ENCODE assay signal across 8 cellular contexts in genomic region chr19:10760268-10760944, GRCh38. TPM values are rescaled to one million over a fixed set of nuclear protein-coding genes. Genes with fewer than 3 reads are reported as not detected.
DNase-seq lines count a peak whose midpoint lies in the region; ATAC-seq, FAIRE-seq and TF ChIP-seq lines count a peak whose summit lies in the region.

No MANE protein-coding gene starts in this region.

- TF ChIP-seq CTCF in Panc1 (IDR thresholded peaks at IDR 0.05) (no peak), K562 (IDR thresholded peaks at IDR 0.05 in 2 of 3, conservative IDR thresholded peaks at IDR 0.05 in 1 of 3; ENCODE audit: insufficient read depth in 2 of 3, low read depth in 1 of 3, low read length in 3 of 3) (no peak)

- no peak overlapping the region for H3K4me2 ChIP-seq in K562 (ENCODE audit: insufficient read depth, low read length)

- H3K9me3 ChIP-seq in Panc1 (ENCODE audit: control insufficient read depth, insufficient read depth, low read depth, low read length) (no peaks in the 10 kb centered on the region), K562 (replicated peaks; ENCODE audit: control insufficient read depth, insufficient read depth, low read depth, low read length) (no peaks in the 10 kb centered on the region)

- no peaks in the 10 kb centered on the region for H3K36me3 ChIP-seq in Panc1 (ENCODE audit: control insufficient read depth, insufficient read depth, low read length)
- H3K36me3 ChIP-seq in K562 (ENCODE audit: control insufficient read depth, insufficient read depth, low read length): peaks cover 52% of the 10 kb centered on the region

- TF ChIP-seq RAD21 in K562 (CRISPR knock-in tag; conservative IDR thresholded peaks at IDR 0.05 in 1 of 2, IDR thresholded peaks at IDR 0.05 in 1 of 2): 0 out of 4 replicates have a peak, but pooled peaks of 1 of the 2 experiments have one; percentile 10

- peaks cover 12% of the 10 kb centered on the region for H3K9me1 ChIP-seq in K562 (ENCODE audit: control insufficient read depth, insufficient read depth, low read length)

- ATAC-seq in GM19467 (IDR thresholded peaks at IDR 0.05; ENCODE audit: unreplicated experiment) (peak; percentile 9), Panc1 (peak; percentile 72), K562 (peak; percentile 40)

- in situ Hi-C loops in ACHN (cut with HindIII; ENCODE audit: low pct_ligation_motif_present, low pct_unique_long_range_greater_than_20kb, low sequenced_read_pairs): no loop called here
- in situ Hi-C loops in Panc1 (cut with HindIII; ENCODE audit: low pct_unique_long_range_greater_than_20kb, low sequenced_read_pairs): no loop called here
- in situ Hi-C loops in K562 (cut with MboI): no loop called here

- POLR2A ChIA-PET in Panc1 (lab: Charles Lee): no interaction called here
- POLR2A ChIA-PET in K562 (lab: Yijun Ruan, JAX): no interaction called here

- WGBS in K562 (ENCODE audit: insufficient coverage, low coverage, missing lambda C conversion rate): 43% methylated on average over 14 of the region's 17 CpGs

- H3K79me2 ChIP-seq in K562 (ENCODE audit: control insufficient read depth, insufficient read depth, low read length): peaks cover 76% of the 10 kb centered on the region

- H3K4me3 ChIP-seq in Panc1 (ENCODE audit: low read depth in 2 of 2, low read length in 2 of 2): no peak overlapping the region
- no peak overlapping the region for H3K4me3 ChIP-seq in K562

- H3K27me3 ChIP-seq in Panc1 (ENCODE audit: control insufficient read depth, insufficient read depth, low read length) (no peaks in the 10 kb centered on the region), K562 (ENCODE audit: control insufficient read depth in 2 of 2, insufficient read depth in 2 of 2, low read length in 2 of 2) (no peaks in the 10 kb centered on the region)

- CTCF ChIA-PET in Panc1 (lab: Charles Lee) (no interaction called here), K562 (lab: Yijun Ruan, JAX; ENCODE audit: low intra/inter-chr PET ratio) (no interaction called here)

- H3K9ac ChIP-seq in K562 (ENCODE audit: insufficient read depth in 1 of 2, low read depth in 2 of 2, low read length in 2 of 2): no peak overlapping the region

- TF ChIP-seq EP300 in K562 (IDR thresholded peaks at IDR 0.05; ENCODE audit: low read length): no peak

- peaks cover 15% of the 10 kb centered on the region for H3K4me1 ChIP-seq in Panc1 (ENCODE audit: control insufficient read depth, insufficient read depth, low read length)
- H3K4me1 ChIP-seq in K562 (replicated peaks in 1 of 2; ENCODE audit: control insufficient read depth in 2 of 2, insufficient read depth in 2 of 2, low read length in 2 of 2): peaks cover 8 to 42% of the 10 kb centered on the region in 2 experiments; a peak in 4 of 5 replicates

- H2AFZ ChIP-seq in K562 (ENCODE audit: low read depth, low read length): no peak overlapping the region

- intact Hi-C loops in Panc1 (cut with micrococcal nuclease; ENCODE audit: unreplicated experiment): no loop called here
- intact Hi-C loops in K562 (cut with micrococcal nuclease): no loop called here

- no peak for TF ChIP-seq POLR2A in K562 (conservative IDR thresholded peaks at IDR 0.05)

- BruUV-seq in Panc1 (replicated peaks; lab: Mats Ljungman, UMichigan): no TSS peak
- BruUV-seq in K562 (replicated peaks; lab: Mats Ljungman, UMichigan): no TSS peak

- FAIRE-seq in K562 (lab: Jason Lieb, UNC): no peak

- DNase-seq in ACHN (peak; percentile 77), Panc1 (ENCODE audit: low read depth, low spot score) (no peak), K562 (ENCODE audit: extremely low read depth in 1 of 4, low spot score in 3 of 4) (peak in 1 of 4 experiments; percentile 57), medulla oblongata (ENCODE audit: extremely low spot score) (no peak), NCI-H1105 treated with DMSO at 0.1 percent for 48 hours (lab: John Stamatoyannopoulos, UW) (no peak), NCI-H2029 (lab: John Stamatoyannopoulos, UW) (no peak)
- peak; percentile 57 for DNase-seq in stimulated activated CD4-positive, alpha-beta T cell treated with anti-CD3 and anti-CD28 coated beads, Interleukin-15, amount 100 ng/mL, for 24 hours

- H4K20me1 ChIP-seq in K562 (replicated peaks; ENCODE audit: control insufficient read depth, insufficient read depth, low read length): peaks cover 9% of the 10 kb centered on the region; the same call in 1 of the 2 replicates

- no peak overlapping the region for H3K27ac ChIP-seq in Panc1 (ENCODE audit: low read length)
- H3K27ac ChIP-seq in K562 (ENCODE audit: extremely low read depth, low read depth, low read length): no peak overlapping the region; the same call in 2 of the 3 replicates

TF ChIP-seq in K562, 482 proteins besides CTCF, POLR2A, EP300 and RAD21 (continues in another document):
- TF ChIP-seq KAT8 (IDR thresholded peaks at IDR 0.05; ENCODE audit: low read depth) (no peak), SMARCA5 (IDR thresholded peaks at IDR 0.05) (no peak), BCLAF1 (IDR thresholded peaks at IDR 0.05; ENCODE audit: borderline replicate concordance in 1 of 2, control insufficient read depth in 1 of 2, low read depth in 2 of 2, low read length in 1 of 2) (no peak)

RNA-seq across cellular contexts. Expression of gene DNM2, which starts 42.5 kb away (rescaled TPM):
- total RNA-seq in Panc1 (2021; ENCODE audit: unreplicated experiment) (125 TPM), K562 (2014; rRNA removed) (77.1 and 94.4 TPM in 2 replicates), K562 (2014; rRNA removed; fragmentation: Illumina TruSeq; extraction: Trizol) (53.2 and 53.5 TPM in 2 replicates), K562 (2015; rRNA removed; fragmentation: Illumina TruSeq; extraction: Trizol) (66.6 and 67.2 TPM in 2 replicates), K562 (2021) (153 and 161 TPM in 2 replicates)
- 163 TPM for polyA plus RNA-seq in Panc1 (2012; ENCODE audit: insufficient read length)
- 612 and 1,251 TPM in 2 replicates for total RNA-seq in K562 (2011; cell fraction: chromatin; rRNA removed; ENCODE audit: low replicate concordance)
- 540 and 557 TPM in 2 replicates for total RNA-seq in K562 (2011; cell fraction: nucleolus; rRNA removed)
- 513 and 610 TPM in 2 replicates for total RNA-seq in K562 (2011; cell fraction: nucleoplasm; rRNA removed)
- polyA plus RNA-seq in K562 (2011; rRNA removed) (72.6 and 122 TPM in 2 replicates), K562 (2014; fragmentation: Illumina TruSeq; extraction: Trizol) (93.5 and 112 TPM in 2 replicates), K562 (2014; fragmentation: Nextera tagmentation; extraction: Ambion mirVana) (1 to 10 TPM; 2.2 to 2.4 TPM), K562 (2014; rRNA removed) (88.8 and 104 TPM in 2 replicates)
- 66.0 and 77.5 TPM in 2 replicates for polyA plus RNA-seq in K562 (2011; cell fraction: cytosol; rRNA removed)
- polyA plus RNA-seq in K562 (2011; cell fraction: nucleus; rRNA removed): 343 and 372 TPM in 2 replicates
- 121 and 177 TPM in 2 replicates for polyA plus RNA-seq in K562 (2012)
- 138 and 139 TPM in 2 replicates for polyA minus RNA-seq in K562 (2011; rRNA and poly(A)+ RNA removed)
- polyA minus RNA-seq in K562 (2011; cell fraction: cytosol; rRNA and poly(A)+ RNA removed): 108 and 150 TPM in 2 replicates
- 314 and 488 TPM in 2 replicates for polyA minus RNA-seq in K562 (2011; cell fraction: nucleus; rRNA and poly(A)+ RNA removed)

RNA-seq across cellular contexts. Expression of gene QTRT1, which starts 59.2 kb away (rescaled TPM):
- total RNA-seq in Panc1 (2021; ENCODE audit: unreplicated experiment): 69.9 TPM
- 67.0 TPM for polyA plus RNA-seq in Panc1 (2012; ENCODE audit: insufficient read length)
- total RNA-seq in K562 (2011; cell fraction: chromatin; rRNA removed; ENCODE audit: low replicate concordance): 34.3 and 114 TPM in 2 replicates
- 106 TPM in 2 replicates for total RNA-seq in K562 (2011; cell fraction: nucleolus; rRNA removed)
- total RNA-seq in K562 (2011; cell fraction: nucleoplasm; rRNA removed): 68.0 and 71.0 TPM in 2 replicates
- total RNA-seq in K562 (2014; rRNA removed): 34.6 and 43.6 TPM in 2 replicates
- 7.1 and 10.4 TPM in 2 replicates for total RNA-seq in K562 (2014; rRNA removed; fragmentation: Illumina TruSeq; extraction: Trizol)
- 32.8 and 33.7 TPM in 2 replicates for total RNA-seq in K562 (2015; rRNA removed; fragmentation: Illumina TruSeq; extraction: Trizol)
- 63.5 and 63.6 TPM in 2 replicates for total RNA-seq in K562 (2021)
- polyA plus RNA-seq in K562 (2011; rRNA removed): 30.5 and 46.6 TPM in 2 replicates
- polyA plus RNA-seq in K562 (2011; cell fraction: cytosol; rRNA removed): 37.2 and 62.5 TPM in 2 replicates
- polyA plus RNA-seq in K562 (2011; cell fraction: nucleus; rRNA removed): 188 and 308 TPM in 2 replicates
- 29.4 and 72.1 TPM in 2 replicates for polyA plus RNA-seq in K562 (2012)
- 19.3 and 44.0 TPM in 2 replicates for polyA plus RNA-seq in K562 (2014; fragmentation: Illumina TruSeq; extraction: Trizol)
- polyA plus RNA-seq in K562 (2014; fragmentation: Nextera tagmentation; extraction: Ambion mirVana): 1 to 10 TPM; 1.2 to 6.2 TPM
- 65.5 and 77.8 TPM in 2 replicates for polyA plus RNA-seq in K562 (2014; rRNA removed)
- 6.0 and 7.7 TPM in 2 replicates for polyA minus RNA-seq in K562 (2011; rRNA and poly(A)+ RNA removed)
- polyA minus RNA-seq in K562 (2011; cell fraction: cytosol; rRNA and poly(A)+ RNA removed): 15.5 and 16.8 TPM in 2 replicates
- polyA minus RNA-seq in K562 (2011; cell fraction: nucleus; rRNA and poly(A)+ RNA removed): 19.0 and 26.1 TPM in 2 replicates

Comparison
In these comparisons a context has a peak if more than half of its experiments do, and no peak if none do; other contexts are left out.
1. DNase-seq: peak in ACHN (single experiment) and stimulated activated CD4-positive, alpha-beta T cell treated with anti-CD3 and anti-CD28 coated beads, Interleukin-15, amount 100 ng/mL, for 24 hours (single experiment); none in Panc1 (single experiment), medulla oblongata (single experiment), NCI-H1105 treated with DMSO at 0.1 percent for 48 hours (single experiment) and NCI-H2029 (single experiment).
2. ATAC-seq: peak in every context shown above with its lines; median percentile 72 in Panc1; 40 in K562; 9 in GM19467.